ENCODE assay signal across 13 cellular contexts in genomic region chr4:11543710-11544109, GRCh38.
DNase-seq lines count a peak whose midpoint lies in the region; ATAC-seq and TF ChIP-seq lines count a peak whose summit lies in the region.
"Had no signal": no experiment of that assay in that cellular context is flagged by ENCODE, and none has a peak within 500 bp of the region (broad histone marks: within the 10 kb centered on the region; RNA-seq: fewer than 3 reads in every experiment).

No MANE protein-coding gene starts in this region.

- 0 out of 2 replicates have a peak, but pooled peaks cover 2% of the 10 kb centered on the region for H3K9me1 ChIP-seq in IMR-90 (ENCODE audit: insufficient read depth, low read length)

- H3K4ac ChIP-seq in IMR-90 (ENCODE audit: low read depth, low read length): peak overlapping the region; percentile 35; the same call in 1 of the 2 replicates

- H2BK20ac ChIP-seq in IMR-90 (ENCODE audit: low read depth, low read length): peak overlapping the region; percentile 38; the same call in 1 of the 2 replicates

- no peak for TF ChIP-seq CTCF in IMR-90 (conservative IDR thresholded peaks at IDR 0.05; ENCODE audit: low read depth, low read length)

- intact Hi-C loops in IMR-90 (cut with micrococcal nuclease): no loop called here

- no peak overlapping the region for H3K4me2 ChIP-seq in IMR-90 (ENCODE audit: low read depth, low read length)

- peak overlapping the region; percentile 7; the same call in 1 of the 2 replicates for H3K27ac ChIP-seq in IMR-90 (ENCODE audit: insufficient read depth, low read length)
- H3K27ac ChIP-seq: uterus had no signal

- no peak overlapping the region for H4K91ac ChIP-seq in IMR-90 (ENCODE audit: insufficient read depth, low read depth, low read length)

- no peak overlapping the region for H3K56ac ChIP-seq in IMR-90 (ENCODE audit: extremely low read depth, insufficient read depth, low read length)

- no peaks in the 10 kb centered on the region for H3K79me1 ChIP-seq in IMR-90 (ENCODE audit: low read depth in 1 of 2, low read length in 2 of 2)

- DNase-seq in IMR-90 (peak; percentile 83), amniotic epithelial cell (ENCODE audit: low read depth) (peak; percentile 60), hepatic stellate cell (ENCODE audit: low spot score) (peak; percentile 30)
- DNase-seq in activated naive CD4-positive, alpha-beta T cell treated with anti-CD3 and anti-CD28 coated beads, Interleukin-2, amount 50 U/mL, for 72 hours (ENCODE audit: low spot score in 2 of 2): no peak
- DNase-seq in activated CD8-positive, alpha-beta memory T cell treated with anti-CD3 and anti-CD28 coated beads for 24 hours: no peak
- DNase-seq: EL, HFFc6, uterus had no signal

- 0 out of 2 replicates have a peak overlapping the region, but pooled peaks have one; percentile 7 for H3K23ac ChIP-seq in IMR-90 (ENCODE audit: low read depth, low read length)

- H2BK15ac ChIP-seq in IMR-90 (ENCODE audit: low read depth, low read length): peak overlapping the region; percentile 33; the same call in 1 of the 3 replicates

- H3K4me1 Mint-ChIP-seq in stimulated activated memory B cell treated with anti-CD40 and anti-IgM and Interleukin-4, amounts not matched to agents 10 μg/mL and 1 μg/mL and 100 μg/mL, for 72 hours: peaks cover 18% of the 10 kb centered on the region
- H3K4me1 Mint-ChIP-seq: WTC11 had no signal

- H4K8ac ChIP-seq in IMR-90 (ENCODE audit: low read depth in 2 of 2, low read length in 2 of 2): peak overlapping the region in 1 of 2 experiments; percentile 44; a peak in 2 of 4 replicates

- no peaks in the 10 kb centered on the region for H4K20me1 ChIP-seq in IMR-90 (ENCODE audit: insufficient read depth, low read length)

- TF ChIP-seq POLR2A in IMR-90 (IDR thresholded peaks at IDR 0.05; ENCODE audit: low read depth, low read length): no peak

- POLR2A ChIA-PET in IMR-90 (lab: Charles Lee; ENCODE audit: unreplicated experiment): no interaction called here

- no peaks in the 10 kb centered on the region for H3K36me3 ChIP-seq in IMR-90 (ENCODE audit: control insufficient read depth, insufficient read depth, low read length)
- H3K36me3 ChIP-seq: uterus had no signal

- peak overlapping the region; percentile 11 for H3K27ac Mint-ChIP-seq in stimulated activated memory B cell treated with anti-CD40 and anti-IgM and Interleukin-4, amounts not matched to agents 10 μg/mL and 1 μg/mL and 100 μg/mL, for 72 hours
- H3K27ac Mint-ChIP-seq in activated naive CD4-positive, alpha-beta T cell treated with anti-CD3 and anti-CD28 coated beads, Interleukin-2, amount 50 U/mL, for 72 hours: peak overlapping the region in 1 of 2 donors; percentile 63
- H3K27ac Mint-ChIP-seq: activated T-helper 2 cell treated with anti-CD3 and anti-CD28 coated beads, Interferon-gamma antibody, Interleukin-2, Interleukin-4, amounts not matched to agents 10 μg/mL and 5 μg/mL and 100 μg/mL, durations not matched to agents 14 hours and 24 hours and 36 hours; HFFc6; WTC11 had no signal

- dilution Hi-C loops in IMR-90 (cut with HindIII; ENCODE audit: low sequenced_read_pairs, unreplicated experiment): no loop called here

- no peak overlapping the region for H2BK5ac ChIP-seq in IMR-90 (ENCODE audit: low read depth, low read length, poor library complexity, severe bottlenecking)

- H2BK120ac ChIP-seq in IMR-90 (ENCODE audit: low read depth, low read length): peak overlapping the region; percentile 44; the same call in 1 of the 2 replicates

- no CpG with 5 or more reads among the region's 2 CpGs for WGBS in IMR-90 (ENCODE audit: extremely low coverage in 2 of 2, insufficient read length in 1 of 2), 2 experiments

- H3K4me3 ChIP-seq in IMR-90 (ENCODE audit: insufficient read depth, low read depth, low read length): no peak overlapping the region
- H3K4me3 ChIP-seq: coronary artery, uterus had no signal

- 0 out of 2 replicates have a peak overlapping the region, but pooled peaks have one; percentile 73 for H4K5ac ChIP-seq in IMR-90 (ENCODE audit: low read depth, low read length)

- BruUV-seq in IMR-90 (replicated peaks; lab: Mats Ljungman, UMichigan): no TSS peak

- no peak overlapping the region for H3K4me3 Mint-ChIP-seq in stimulated activated memory B cell treated with anti-CD40 and anti-IgM and Interleukin-4, amounts not matched to agents 10 μg/mL and 1 μg/mL and 100 μg/mL, for 72 hours
- H3K4me3 Mint-ChIP-seq: HFFc6, WTC11 had no signal

- peak overlapping the region; percentile 2 for H2AFZ ChIP-seq in IMR-90 (replicated peaks; ENCODE audit: low read length, poor library complexity)

- no peaks in the 10 kb centered on the region for H3K9me3 Mint-ChIP-seq in stimulated activated memory B cell treated with anti-CD40 and anti-IgM and Interleukin-4, amounts not matched to agents 10 μg/mL and 1 μg/mL and 100 μg/mL, for 72 hours
- peaks cover 5 to 9% of the 10 kb centered on the region in 2 donors for H3K9me3 Mint-ChIP-seq in activated naive CD4-positive, alpha-beta T cell treated with anti-CD3 and anti-CD28 coated beads, Interleukin-2, amount 50 U/mL, for 72 hours
- H3K9me3 Mint-ChIP-seq: activated T-helper 2 cell treated with anti-CD3 and anti-CD28 coated beads, Interferon-gamma antibody, Interleukin-2, Interleukin-4, amounts not matched to agents 10 μg/mL and 5 μg/mL and 100 μg/mL, durations not matched to agents 14 hours and 24 hours and 36 hours had no signal

- H3K18ac ChIP-seq in IMR-90 (ENCODE audit: low read depth, low read length): 0 out of 2 replicates have a peak overlapping the region, but pooled peaks have one; percentile 66

- no peak for TF ChIP-seq RAD21 in IMR-90 (IDR thresholded peaks at IDR 0.05; ENCODE audit: low read length)

- ATAC-seq in IMR-90 (ENCODE audit: low read depth) (peak; percentile 76), HG03565 (IDR thresholded peaks at IDR 0.05; ENCODE audit: unreplicated experiment) (no peak)
- peak; percentile 59 for ATAC-seq in stimulated activated memory B cell treated with anti-CD40 and anti-IgM and Interleukin-4, amounts not matched to agents 10 μg/mL and 1 μg/mL and 100 μg/mL, for 72 hours
- ATAC-seq in activated naive CD4-positive, alpha-beta T cell treated with anti-CD3 and anti-CD28 coated beads, Interleukin-2, amount 50 U/mL, for 72 hours: no peak
- ATAC-seq: WTC11 had no signal

- no peaks in the 10 kb centered on the region for H3K9me3 ChIP-seq in IMR-90 (ENCODE audit: control insufficient read depth, insufficient read depth, low read length)
- H3K9me3 ChIP-seq: uterus had no signal

- H3K14ac ChIP-seq in IMR-90 (replicated peaks; ENCODE audit: low read depth, low read length): peak overlapping the region; percentile 61

- H3K27me3 Mint-ChIP-seq in stimulated activated memory B cell treated with anti-CD40 and anti-IgM and Interleukin-4, amounts not matched to agents 10 μg/mL and 1 μg/mL and 100 μg/mL, for 72 hours: no peaks in the 10 kb centered on the region

- H3K36me3 Mint-ChIP-seq in stimulated activated memory B cell treated with anti-CD40 and anti-IgM and Interleukin-4, amounts not matched to agents 10 μg/mL and 1 μg/mL and 100 μg/mL, for 72 hours: no peaks in the 10 kb centered on the region
- no peaks in the 10 kb centered on the region for H3K36me3 Mint-ChIP-seq in activated naive CD4-positive, alpha-beta T cell treated with anti-CD3 and anti-CD28 coated beads, Interleukin-2, amount 50 U/mL, for 72 hours

- in situ Hi-C loops in IMR-90 (cut with MboI; ENCODE audit: low sequenced_read_pairs): no loop called here

- H3K9ac ChIP-seq in IMR-90 (ENCODE audit: low read depth, low read length): no peak overlapping the region

- CTCF ChIA-PET in IMR-90 (lab: Yijun Ruan, JAX): interaction anchor here (1.2 kb wide), 1 partner anchor 8 kb away, joined by 3 read pairs; no protein-coding TSS in a partner anchor

- H2AK9ac ChIP-seq in IMR-90 (replicated peaks; ENCODE audit: low read depth, low read length, poor library complexity): no peak overlapping the region

- no peaks in the 10 kb centered on the region for H3K27me3 ChIP-seq in IMR-90 (ENCODE audit: control insufficient read depth, insufficient read depth, low read length)
- H3K27me3 ChIP-seq: uterus had no signal

- no peak overlapping the region for H2AK5ac ChIP-seq in IMR-90 (ENCODE audit: low read depth, low read length)

- peaks cover 5% of the 10 kb centered on the region for H3K4me1 ChIP-seq in IMR-90 (ENCODE audit: control insufficient read depth, insufficient read depth, low read length)
- H3K4me1 ChIP-seq: uterus had no signal

TF ChIP-seq in IMR-90, 13 proteins besides CTCF, POLR2A, EP300 and RAD21:
- TF ChIP-seq CHD1 (IDR thresholded peaks at IDR 0.05; ENCODE audit: low read depth, low read length): no peak
- TF ChIP-seq FOS (IDR thresholded peaks at IDR 0.05; ENCODE audit: low read depth, low read length): peak; percentile 68

Comparison
In these comparisons a context has a peak if more than half of its experiments do, and no peak if none do; other contexts are left out.
1. ATAC-seq: peak in IMR-90 (single experiment) and stimulated activated memory B cell treated with anti-CD40 and anti-IgM and Interleukin-4, amounts not matched to agents 10 μg/mL and 1 μg/mL and 100 μg/mL, for 72 hours (single experiment); none in HG03565 (single experiment) and activated naive CD4-positive, alpha-beta T cell treated with anti-CD3 and anti-CD28 coated beads, Interleukin-2, amount 50 U/mL, for 72 hours (0 of 2).
2. DNase-seq: peak in IMR-90 (single experiment), amniotic epithelial cell (single experiment) and hepatic stellate cell (single experiment); none in activated naive CD4-positive, alpha-beta T cell treated with anti-CD3 and anti-CD28 coated beads, Interleukin-2, amount 50 U/mL, for 72 hours (0 of 2) and activated CD8-positive, alpha-beta memory T cell treated with anti-CD3 and anti-CD28 coated beads for 24 hours (single experiment).